In the genomic region with DNA sequence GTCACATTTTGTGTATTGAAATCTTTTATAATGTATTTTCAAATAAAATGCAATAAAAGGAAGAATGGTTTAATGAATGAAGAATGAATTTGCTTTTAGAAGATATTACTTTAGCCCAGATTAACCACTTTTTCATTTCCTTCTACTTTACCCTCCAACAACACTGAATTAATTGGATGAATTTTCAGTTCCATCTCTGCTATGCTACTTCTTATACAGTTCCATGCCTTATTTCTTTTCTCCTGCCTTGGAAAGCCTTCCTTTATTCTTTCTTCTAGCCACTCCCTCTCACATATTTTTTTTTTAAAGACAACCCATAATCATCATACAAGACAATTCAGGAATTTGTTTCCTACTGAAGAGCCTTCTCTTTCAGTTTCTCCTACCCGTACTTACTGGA, we compare ENCODE assay signal across 25 cellular contexts.
"Had no signal": no experiment of that assay in that cellular context is flagged by ENCODE, and none has a peak within 500 bp of the region (broad histone marks: within the 10 kb centered on the region; RNA-seq: fewer than 3 reads in every experiment).

No MANE protein-coding gene starts in this region.

- DNase-seq: activated CD4-positive, alpha-beta memory T cell treated with anti-CD3 and anti-CD28 coated beads for 36 hours; activated CD4-positive, alpha-beta T cell treated with anti-CD3 and anti-CD28 coated beads for 36 hours; activated CD4-positive, alpha-beta T cell treated with anti-CD3 and anti-CD28 coated beads, Interleukin-2, amount 10 ng/mL, durations not matched to agents 24 days and 14 days; activated CD4-positive, CD25-positive, alpha-beta regulatory T cell; activated CD4-positive, CD25-positive, alpha-beta regulatory T cell treated with anti-CD3 and anti-CD28 coated beads, Interleukin-2, amount 50 U/mL, for 72 hours; activated CD8-positive, alpha-beta memory T cell treated with anti-CD3 and anti-CD28 coated beads, Interleukin-2, amount 10 ng/mL, durations not matched to agents 7 days and 5 days; activated CD8-positive, alpha-beta memory T cell treated with anti-CD3 and anti-CD28 coated beads, Interleukin-2, amount 50 U/mL, for 4 hours; activated CD8-positive, alpha-beta T cell treated with anti-CD3 and anti-CD28 coated beads, Interleukin-2, amount 10 ng/mL, durations not matched to agents 7 days and 5 days; activated gamma-delta T cell; activated naive CD4-positive, alpha-beta T cell; activated naive CD4-positive, alpha-beta T cell treated with anti-CD3 and anti-CD28 coated beads, Interleukin-2, amount 50 U/mL, for 16 hours; activated T-cell treated with anti-CD3 and anti-CD28 coated beads, Interleukin-2, amount 50 U/mL, for 1 hour; activated T-cell treated with anti-CD3 and anti-CD28 coated beads, Interleukin-2, amount 50 U/mL, for 48 hours; adrenal gland; amygdala; aorta; body of pancreas; caudate nucleus; colonic mucosa; effector CD8-positive, alpha-beta T cell; esophagus squamous epithelium; foreskin fibroblast; head of caudate nucleus; T-helper 2 cell had no signal

- H3K4me1 ChIP-seq: adrenal gland, body of pancreas, colonic mucosa, esophagus squamous epithelium had no signal

- H3K36me3 ChIP-seq: adrenal gland, colonic mucosa, esophagus squamous epithelium had no signal

- ATAC-seq: activated CD4-positive, alpha-beta T cell treated with anti-CD3 and anti-CD28 coated beads for 36 hours; activated CD8-positive, alpha-beta memory T cell treated with anti-CD3 and anti-CD28 coated beads, Interleukin-2, amount 10 ng/mL, durations not matched to agents 7 days and 5 days; activated CD8-positive, alpha-beta T cell treated with anti-CD3 and anti-CD28 coated beads, Interleukin-2, amount 10 ng/mL, durations not matched to agents 7 days and 5 days; body of pancreas had no signal

- H3K4me3 ChIP-seq: adrenal gland, body of pancreas, colonic mucosa, esophagus squamous epithelium had no signal

- H3K9me3 ChIP-seq: adrenal gland, body of pancreas, colonic mucosa, esophagus squamous epithelium had no signal

- H3K27me3 ChIP-seq: adrenal gland, body of pancreas, colonic mucosa, esophagus squamous epithelium had no signal

- H3K27ac ChIP-seq: adrenal gland, body of pancreas, colonic mucosa, epithelial cell of prostate had no signal
